In genomic region chr1:167629681-167630567, GRCh38 we compare ENCODE assay signal across 1 cellular context.
A peak's percentile ranks its signal among the peaks of the same experiment; 100 is the strongest.
TF ChIP-seq lines count a peak whose summit lies in the region.

A gene with protein sequence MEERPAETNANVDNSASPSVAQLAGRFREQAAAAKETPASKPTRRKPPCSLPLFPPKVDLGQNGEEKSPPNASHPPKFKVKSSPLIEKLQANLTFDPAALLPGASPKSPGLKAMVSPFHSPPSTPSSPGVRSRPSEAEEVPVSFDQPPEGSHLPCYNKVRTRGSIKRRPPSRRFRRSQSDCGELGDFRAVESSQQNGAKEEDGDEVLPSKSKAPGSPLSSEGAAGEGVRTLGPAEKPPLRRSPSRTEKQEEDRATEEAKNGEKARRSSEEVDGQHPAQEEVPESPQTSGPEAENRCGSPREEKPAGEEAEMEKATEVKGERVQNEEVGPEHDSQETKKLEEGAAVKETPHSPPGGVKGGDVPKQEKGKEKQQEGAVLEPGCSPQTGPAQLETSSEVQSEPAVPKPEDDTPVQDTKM (plus strand): TSS chr1:167630232. CDS start chr1:167630424, 192 bp downstream.

TF ChIP-seq in K562, 482 proteins besides CTCF, POLR2A, EP300 and RAD21 (continued from another document and continues in another):
- no peak for TF ChIP-seq SAFB (IDR thresholded peaks at IDR 0.05; ENCODE audit: borderline replicate concordance, low read depth, low read length)
- no peak for TF ChIP-seq NR2C1 (IDR thresholded peaks at IDR 0.05)
- TF ChIP-seq NR2C1 (tag; IDR thresholded peaks at IDR 0.05): peak; percentile 45; the same call in 1 of the 2 replicates
- no peak for TF ChIP-seq ZNF253 (CRISPR knock-in tag; conservative IDR thresholded peaks at IDR 0.05)
- TF ChIP-seq PRPF4 (IDR thresholded peaks at IDR 0.05; ENCODE audit: insufficient read depth, low read depth, low read length, poor library complexity, severe bottlenecking): no peak
- TF ChIP-seq BACH1 (tag; IDR thresholded peaks at IDR 0.05): no peak
- TF ChIP-seq, protein P1, sequence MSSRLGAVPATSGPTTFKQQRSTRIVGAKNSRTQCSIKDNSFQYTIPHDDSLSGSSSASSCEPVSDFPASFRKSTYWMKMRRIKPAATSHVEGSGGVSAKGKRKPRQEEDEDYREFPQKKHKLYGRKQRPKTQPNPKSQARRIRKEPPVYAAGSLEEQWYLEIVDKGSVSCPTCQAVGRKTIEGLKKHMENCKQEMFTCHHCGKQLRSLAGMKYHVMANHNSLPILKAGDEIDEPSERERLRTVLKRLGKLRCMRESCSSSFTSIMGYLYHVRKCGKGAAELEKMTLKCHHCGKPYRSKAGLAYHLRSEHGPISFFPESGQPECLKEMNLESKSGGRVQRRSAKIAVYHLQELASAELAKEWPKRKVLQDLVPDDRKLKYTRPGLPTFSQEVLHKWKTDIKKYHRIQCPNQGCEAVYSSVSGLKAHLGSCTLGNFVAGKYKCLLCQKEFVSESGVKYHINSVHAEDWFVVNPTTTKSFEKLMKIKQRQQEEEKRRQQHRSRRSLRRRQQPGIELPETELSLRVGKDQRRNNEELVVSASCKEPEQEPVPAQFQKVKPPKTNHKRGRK (tag; IDR thresholded peaks at IDR 0.05): 0 out of 2 replicates have a peak, but pooled peaks have one; percentile 8
- TF ChIP-seq CLOCK (CRISPR knock-in tag; IDR thresholded peaks at IDR 0.05; ENCODE audit: borderline replicate concordance): no peak
- TF ChIP-seq MAZ (CRISPR knock-in tag; conservative IDR thresholded peaks at IDR 0.05 in 1 of 2, IDR thresholded peaks at IDR 0.05 in 1 of 2): peak; percentile 55 to 89; a peak in 3 of 4 replicates
- TF ChIP-seq SMAD1 (IDR thresholded peaks at IDR 0.05; ENCODE audit: low read depth, low read length, partially characterized antibody): peak; percentile 9
- TF ChIP-seq ZBTB5 (IDR thresholded peaks at IDR 0.05): 0 out of 2 replicates have a peak, but pooled peaks have one; percentile 18
- TF ChIP-seq, protein P2, sequence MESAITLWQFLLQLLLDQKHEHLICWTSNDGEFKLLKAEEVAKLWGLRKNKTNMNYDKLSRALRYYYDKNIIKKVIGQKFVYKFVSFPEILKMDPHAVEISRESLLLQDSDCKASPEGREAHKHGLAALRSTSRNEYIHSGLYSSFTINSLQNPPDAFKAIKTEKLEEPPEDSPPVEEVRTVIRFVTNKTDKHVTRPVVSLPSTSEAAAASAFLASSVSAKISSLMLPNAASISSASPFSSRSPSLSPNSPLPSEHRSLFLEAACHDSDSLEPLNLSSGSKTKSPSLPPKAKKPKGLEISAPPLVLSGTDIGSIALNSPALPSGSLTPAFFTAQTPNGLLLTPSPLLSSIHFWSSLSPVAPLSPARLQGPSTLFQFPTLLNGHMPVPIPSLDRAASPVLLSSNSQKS (CRISPR knock-in tag; IDR thresholded peaks at IDR 0.05): no peak
- TF ChIP-seq CCNT2 (IDR thresholded peaks at IDR 0.05; ENCODE audit: borderline replicate concordance, extremely low read depth, insufficient read length, low read depth, low read length): peak; percentile 57
- 0 out of 2 replicates have a peak, but pooled peaks have one; percentile 3 for TF ChIP-seq SMAD4 (CRISPR knock-in tag; conservative IDR thresholded peaks at IDR 0.05)
- peak; percentile 75 for TF ChIP-seq MYC (IDR thresholded peaks at IDR 0.05; ENCODE audit: low read depth, low read length)
- TF ChIP-seq MYC (CRISPR knock-in tag; IDR thresholded peaks at IDR 0.05; ENCODE audit: borderline replicate concordance, low read depth): peak; percentile 28; the same call in 1 of the 2 replicates
- TF ChIP-seq ZBTB2 (IDR thresholded peaks at IDR 0.05): no peak
- TF ChIP-seq TGIF2 (CRISPR knock-in tag; IDR thresholded peaks at IDR 0.05): no peak
- no peak for TF ChIP-seq ZNF23 (CRISPR knock-in tag; IDR thresholded peaks at IDR 0.05)
- TF ChIP-seq POLR2H (tag; IDR thresholded peaks at IDR 0.05; ENCODE audit: low read depth): peak; percentile 78
- TF ChIP-seq, protein P3, sequence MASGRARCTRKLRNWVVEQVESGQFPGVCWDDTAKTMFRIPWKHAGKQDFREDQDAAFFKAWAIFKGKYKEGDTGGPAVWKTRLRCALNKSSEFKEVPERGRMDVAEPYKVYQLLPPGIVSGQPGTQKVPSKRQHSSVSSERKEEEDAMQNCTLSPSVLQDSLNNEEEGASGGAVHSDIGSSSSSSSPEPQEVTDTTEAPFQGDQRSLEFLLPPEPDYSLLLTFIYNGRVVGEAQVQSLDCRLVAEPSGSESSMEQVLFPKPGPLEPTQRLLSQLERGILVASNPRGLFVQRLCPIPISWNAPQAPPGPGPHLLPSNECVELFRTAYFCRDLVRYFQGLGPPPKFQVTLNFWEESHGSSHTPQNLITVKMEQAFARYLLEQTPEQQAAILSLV (tag; IDR thresholded peaks at IDR 0.05): peak; percentile 54; the same call in 1 of the 2 replicates
- TF ChIP-seq BDP1 (IDR thresholded peaks at IDR 0.05; ENCODE audit: insufficient read depth, insufficient read length): no peak
- TF ChIP-seq SP1 (CRISPR knock-in tag; IDR thresholded peaks at IDR 0.05): no peak
- TF ChIP-seq ZBTB17 (CRISPR knock-in tag; IDR thresholded peaks at IDR 0.05): no peak
- TF ChIP-seq PHB (CRISPR knock-in tag; IDR thresholded peaks at IDR 0.05): peak; percentile 82; the same call in 1 of the 2 replicates
- no peak for TF ChIP-seq MBD1 (CRISPR knock-in tag; IDR thresholded peaks at IDR 0.05)
- TF ChIP-seq, protein P4, sequence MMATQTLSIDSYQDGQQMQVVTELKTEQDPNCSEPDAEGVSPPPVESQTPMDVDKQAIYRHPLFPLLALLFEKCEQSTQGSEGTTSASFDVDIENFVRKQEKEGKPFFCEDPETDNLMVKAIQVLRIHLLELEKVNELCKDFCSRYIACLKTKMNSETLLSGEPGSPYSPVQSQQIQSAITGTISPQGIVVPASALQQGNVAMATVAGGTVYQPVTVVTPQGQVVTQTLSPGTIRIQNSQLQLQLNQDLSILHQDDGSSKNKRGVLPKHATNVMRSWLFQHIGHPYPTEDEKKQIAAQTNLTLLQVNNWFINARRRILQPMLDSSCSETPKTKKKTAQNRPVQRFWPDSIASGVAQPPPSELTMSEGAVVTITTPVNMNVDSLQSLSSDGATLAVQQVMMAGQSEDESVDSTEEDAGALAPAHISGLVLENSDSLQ (IDR thresholded peaks at IDR 0.05): 0 out of 2 replicates have a peak, but pooled peaks have one; percentile 24
- peak in 1 of 2 experiments; percentile 42; a peak in 2 of 4 replicates for TF ChIP-seq NRF1 (conservative IDR thresholded peaks at IDR 0.05 in 1 of 2, IDR thresholded peaks at IDR 0.05 in 1 of 2)
- TF ChIP-seq ZNF217 (CRISPR knock-in tag; IDR thresholded peaks at IDR 0.05): no peak
- TF ChIP-seq CREB5 (CRISPR knock-in tag; IDR thresholded peaks at IDR 0.05): no peak
- TF ChIP-seq CBX3 (IDR thresholded peaks at IDR 0.05; ENCODE audit: borderline replicate concordance in 1 of 2, low read length in 2 of 2): peak in 1 of 2 experiments; percentile 45; a peak in 1 of 3 replicates
- TF ChIP-seq, protein P5, sequence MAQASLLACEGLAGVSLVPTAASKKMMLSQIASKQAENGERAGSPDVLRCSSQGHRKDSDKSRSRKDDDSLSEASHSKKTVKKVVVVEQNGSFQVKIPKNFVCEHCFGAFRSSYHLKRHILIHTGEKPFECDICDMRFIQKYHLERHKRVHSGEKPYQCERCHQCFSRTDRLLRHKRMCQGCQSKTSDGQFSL (CRISPR knock-in tag; IDR thresholded peaks at IDR 0.05): peak; percentile 64; the same call in 1 of the 2 replicates
- TF ChIP-seq, protein P5 (tag; IDR thresholded peaks at IDR 0.05): no peak
- TF ChIP-seq ZNF778 (CRISPR knock-in tag; IDR thresholded peaks at IDR 0.05): no peak
- peak; percentile 45; the same call in 1 of the 2 replicates for TF ChIP-seq TAF7 (tag; IDR thresholded peaks at IDR 0.05)
- TF ChIP-seq MCM5 (IDR thresholded peaks at IDR 0.05; ENCODE audit: low read depth): no peak
- TF ChIP-seq CCAR2 (IDR thresholded peaks at IDR 0.05; ENCODE audit: low read depth, low read length): no peak
- TF ChIP-seq RB1 (IDR thresholded peaks at IDR 0.05; ENCODE audit: low read depth): peak; percentile 90
- no peak for TF ChIP-seq CBFA2T2 (conservative IDR thresholded peaks at IDR 0.05)
- peak; percentile 43 for TF ChIP-seq RBM22 (IDR thresholded peaks at IDR 0.05; ENCODE audit: low read depth, low read length, poor library complexity, severe bottlenecking)
- TF ChIP-seq ZNF586 (CRISPR knock-in tag; conservative IDR thresholded peaks at IDR 0.05): no peak
- TF ChIP-seq RFX5 (IDR thresholded peaks at IDR 0.05; ENCODE audit: low read depth, low read length): no peak
- no peak for TF ChIP-seq ZNF436 (CRISPR knock-in tag; IDR thresholded peaks at IDR 0.05)
- TF ChIP-seq DDX20 (tag; IDR thresholded peaks at IDR 0.05; ENCODE audit: low read depth): no peak
- TF ChIP-seq NFE2 (IDR thresholded peaks at IDR 0.05; ENCODE audit: low read depth): no peak; the same call in 1 of the 2 replicates
- TF ChIP-seq SRF (CRISPR knock-in tag; IDR thresholded peaks at IDR 0.05): peak in 1 of 2 experiments; percentile 80; a peak in 2 of 4 replicates
- peak; percentile 74 for TF ChIP-seq DPF2 (IDR thresholded peaks at IDR 0.05)
- peak; percentile 68; the same call in 1 of the 2 replicates for TF ChIP-seq CBX1 (IDR thresholded peaks at IDR 0.05; ENCODE audit: low read depth)
- TF ChIP-seq, protein P6, sequence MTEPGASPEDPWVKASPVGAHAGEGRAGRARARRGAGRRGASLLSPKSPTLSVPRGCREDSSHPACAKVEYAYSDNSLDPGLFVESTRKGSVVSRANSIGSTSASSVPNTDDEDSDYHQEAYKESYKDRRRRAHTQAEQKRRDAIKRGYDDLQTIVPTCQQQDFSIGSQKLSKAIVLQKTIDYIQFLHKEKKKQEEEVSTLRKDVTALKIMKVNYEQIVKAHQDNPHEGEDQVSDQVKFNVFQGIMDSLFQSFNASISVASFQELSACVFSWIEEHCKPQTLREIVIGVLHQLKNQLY (CRISPR knock-in tag; conservative IDR thresholded peaks at IDR 0.05): peak in 1 of 2 experiments; percentile 75; a peak in 1 of 4 replicates
- TF ChIP-seq ERF (CRISPR knock-in tag; IDR thresholded peaks at IDR 0.05): no peak
